In the genomic region with DNA sequence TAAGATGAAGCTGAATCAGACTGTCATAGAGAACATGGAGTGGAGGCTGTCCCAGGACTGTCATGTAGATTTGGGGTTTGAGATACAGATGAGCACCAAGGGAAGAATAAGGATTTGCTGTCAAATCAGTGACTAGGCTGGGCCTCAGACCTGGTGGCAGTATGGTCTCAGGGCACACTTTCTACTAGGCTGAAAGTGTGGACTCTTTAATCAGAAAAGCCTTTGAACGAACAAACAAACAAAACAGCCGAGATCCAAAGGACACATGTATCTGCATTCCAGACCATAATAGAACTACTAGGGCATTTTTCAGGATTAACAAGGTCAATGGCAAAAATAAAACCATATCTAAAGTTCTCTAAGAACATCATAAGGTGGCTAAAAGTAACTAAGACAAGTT, we compare ENCODE assay signal across 31 cellular contexts. TPM values are rescaled to one million over a fixed set of nuclear protein-coding genes. Genes with fewer than 3 reads are reported as not detected.
"Had no signal": no experiment of that assay in that cellular context is flagged by ENCODE, and none has a peak within 500 bp of the region (broad histone marks: within the 10 kb centered on the region; RNA-seq: fewer than 3 reads in every experiment).

No MANE protein-coding gene starts in this region.

- H3K36me3 Mint-ChIP-seq: naive thymus-derived CD4-positive, alpha-beta T cell had no signal

- H3K4me1 Mint-ChIP-seq: endodermal cell had no signal

- H3K4me3 Mint-ChIP-seq: effector memory CD8-positive, alpha-beta T cell; endodermal cell; naive thymus-derived CD4-positive, alpha-beta T cell had no signal

- FAIRE-seq: colon, endometrium, islet of Langerhans, keratinocyte had no signal

- DNase-seq: effector CD8-positive, alpha-beta T cell; effector memory CD8-positive, alpha-beta T cell; endodermal cell; erythroblast; esophagus squamous epithelium; foreskin fibroblast; foreskin melanocyte; gastrocnemius medialis; glutamatergic neuron; head of caudate nucleus; heart right ventricle; hippocampal formation; left cardiac atrium; left ventricle myocardium inferior; lower lobe of right lung; mesenchymal stem cell; midbrain; naive thymus-derived CD4-positive, alpha-beta T cell had no signal

- H3K9me3 Mint-ChIP-seq: effector memory CD8-positive, alpha-beta T cell had no signal

- H3K27ac Mint-ChIP-seq: effector memory CD8-positive, alpha-beta T cell; endodermal cell; naive thymus-derived CD4-positive, alpha-beta T cell had no signal

- ATAC-seq: effector memory CD8-positive, alpha-beta T cell; esophagus mucosa; gastrocnemius medialis; heart right ventricle; left cardiac atrium; lower lobe of right lung; naive thymus-derived CD4-positive, alpha-beta T cell had no signal

RNA-seq across cellular contexts. Expression of gene OR10J1, which starts 2.9 kb away (rescaled TPM):
- total RNA-seq: dermis microvascular lymphatic vessel endothelial cell; endodermal cell; esophagus mucosa; esophagus squamous epithelium; gastrocnemius medialis; glomerular endothelial cell; heart right ventricle; kidney epithelial cell; left cardiac atrium; left ventricle myocardium inferior; lower leg skin; lower lobe of right lung; lung microvascular endothelial cell; mesenteric fat pad; mononuclear cell; mucosa of gallbladder; naive thymus-derived CD4-positive, alpha-beta T cell had no signal

RNA-seq across cellular contexts. Expression of gene OR10J4, which starts 10.4 kb away (rescaled TPM):
- total RNA-seq: dermis microvascular lymphatic vessel endothelial cell; endodermal cell; esophagus mucosa; esophagus squamous epithelium; gastrocnemius medialis; glomerular endothelial cell; heart right ventricle; kidney epithelial cell; left cardiac atrium; left ventricle myocardium inferior; lower leg skin; lower lobe of right lung; lung microvascular endothelial cell; mesenteric fat pad; mononuclear cell; mucosa of gallbladder; naive thymus-derived CD4-positive, alpha-beta T cell had no signal
